In the genomic region with DNA sequence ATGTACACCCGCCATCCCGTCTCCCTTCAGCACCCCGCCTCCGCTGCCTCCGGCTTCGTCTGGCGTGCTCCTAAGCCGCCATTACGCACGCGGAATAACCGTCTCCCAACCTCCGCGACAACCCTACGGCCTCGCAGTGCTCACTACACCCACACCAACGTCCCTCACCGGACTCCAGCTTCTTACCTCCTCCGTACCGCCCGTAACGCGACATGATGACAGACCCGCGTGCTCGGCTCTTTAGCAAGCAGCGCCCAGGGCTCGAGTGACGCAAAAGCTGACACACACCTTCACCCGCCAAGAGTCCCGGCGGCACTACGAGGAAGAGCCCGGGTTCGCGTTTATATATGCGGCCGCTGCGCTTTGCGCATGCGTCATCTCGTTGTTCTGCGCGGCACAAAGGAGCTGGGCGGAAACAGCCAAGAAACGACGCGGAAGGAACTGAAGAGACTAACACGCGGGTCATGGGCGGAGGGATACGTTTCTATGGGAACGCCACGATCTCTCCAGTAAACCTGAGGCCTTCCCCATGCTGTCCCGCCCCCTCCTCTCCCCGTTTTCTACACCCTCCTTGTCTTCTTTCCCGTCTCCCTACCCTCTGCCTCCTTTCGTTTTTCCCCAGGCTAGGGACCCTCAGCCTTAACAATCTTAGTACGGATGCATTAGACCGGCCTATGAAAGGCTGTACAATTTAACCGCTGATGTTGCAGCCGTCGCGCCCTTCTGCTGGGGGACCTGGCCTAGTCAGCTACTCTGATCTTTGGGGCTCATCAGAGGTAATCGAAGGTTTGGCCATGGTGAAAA, we compare ENCODE assay signal across 8 cellular contexts. TPM values are rescaled to one million over a fixed set of nuclear protein-coding genes. Genes with fewer than 3 reads are reported as not detected.
A peak's percentile ranks its signal among the peaks of the same experiment; 100 is the strongest.
DNase-seq lines count a peak whose midpoint lies in the region; ATAC-seq and TF ChIP-seq lines count a peak whose summit lies in the region.

Gene SRSF7, minus strand, starts transcription at position 319 of the 804 bp plus-strand sequence. Its CDS starts 105 bp downstream, at position 214.

- H3K27ac Mint-ChIP-seq in GM23338 = peak within 1 kb of the TSS; percentile 100
- H3K27ac Mint-ChIP-seq in activated T-helper 17 cell treated with anti-CD3 and anti-CD28 coated beads, Interleukin-2, amount 50 U/mL, for 72 hours = peak within 1 kb of the TSS; percentile 100
- H3K27ac Mint-ChIP-seq in naive thymus-derived CD4-positive, alpha-beta T cell = peak within 1 kb of the TSS; percentile 98 to 100 (median 100)
- peak within 1 kb of the TSS; percentile 100 for H3K27ac Mint-ChIP-seq in stimulated activated naive B cell treated with anti-CD40 and anti-IgM and Interleukin-4, amounts not matched to agents 10 μg/mL and 1 μg/mL and 100 μg/mL, for 72 hours

- peaks cover 44% of the 10 kb centered on the region for H3K4me1 ChIP-seq in DOHH2 (ENCODE audit: control insufficient read depth, low read length)
- H3K4me1 ChIP-seq in GM23338 (ENCODE audit: insufficient read depth) = peaks cover 12% of the 10 kb centered on the region
- no peaks in the 10 kb centered on the region for H3K4me1 ChIP-seq in fibroblast of lung (ENCODE audit: control insufficient read depth, extremely low read depth, insufficient read depth, low read length)
- peaks cover 29 to 41% of the 10 kb centered on the region in 2 donors for H3K4me1 ChIP-seq in naive thymus-derived CD4-positive, alpha-beta T cell (ENCODE audit: control insufficient read depth in 2 of 2, insufficient read depth in 2 of 2, low read length in 2 of 2)

- H3K36me3 ChIP-seq in DOHH2 (ENCODE audit: control insufficient read depth, low read length) = peaks cover 49% of the 10 kb centered on the region
- peaks cover 38% of the 10 kb centered on the region for H3K36me3 ChIP-seq in GM23338 (ENCODE audit: insufficient read depth)
- H3K36me3 ChIP-seq in fibroblast of lung (ENCODE audit: control insufficient read depth, insufficient read depth, low read length) = peaks cover 5% of the 10 kb centered on the region
- peaks cover 24 to 43% (median 36%) of the 10 kb centered on the region in 3 experiments for H3K36me3 ChIP-seq in naive thymus-derived CD4-positive, alpha-beta T cell (ENCODE audit: control insufficient read depth in 2 of 3, insufficient read depth in 3 of 3, low read length in 3 of 3)

- H3K4me3 ChIP-seq in DOHH2 (ENCODE audit: low read length) = peak within 1 kb of the TSS; percentile 99
- H3K4me3 ChIP-seq in GM23338 = peak within 1 kb of the TSS; percentile 99
- H3K4me3 ChIP-seq in LNCaP clone FGC (ENCODE audit: low read depth, low read length) = peak within 1 kb of the TSS; percentile 91
- H3K4me3 ChIP-seq in fibroblast of lung (replicated peaks in 1 of 4; ENCODE audit: control extremely low read depth in 1 of 4, insufficient read depth in 1 of 4, low read depth in 3 of 4, low read length in 4 of 4) = peak within 1 kb of the TSS; percentile 92 to 99 (median 95)
- H3K4me3 ChIP-seq in naive thymus-derived CD4-positive, alpha-beta T cell (ENCODE audit: low read length) = peak within 1 kb of the TSS; percentile 96

- H3K36me3 Mint-ChIP-seq in GM23338 (ENCODE audit: low read depth) = peaks cover 50% of the 10 kb centered on the region
- peaks cover 58% of the 10 kb centered on the region for H3K36me3 Mint-ChIP-seq in activated T-helper 17 cell treated with anti-CD3 and anti-CD28 coated beads, Interleukin-2, amount 50 U/mL, for 72 hours (ENCODE audit: low read depth)
- H3K36me3 Mint-ChIP-seq in naive thymus-derived CD4-positive, alpha-beta T cell = peaks cover 18 to 46% (median 40%) of the 10 kb centered on the region in 5 donors
- H3K36me3 Mint-ChIP-seq in stimulated activated naive B cell treated with anti-CD40 and anti-IgM and Interleukin-4, amounts not matched to agents 10 μg/mL and 1 μg/mL and 100 μg/mL, for 72 hours = peaks cover 37 to 46% of the 10 kb centered on the region in 2 donors

- ATAC-seq in GM23338 = peak; percentile 90
- ATAC-seq in activated T-helper 17 cell treated with anti-CD3 and anti-CD28 coated beads, Interleukin-2, amount 50 U/mL, for 72 hours (replicated peaks) = peak; percentile 85
- peak; percentile 87 for ATAC-seq in naive thymus-derived CD4-positive, alpha-beta T cell
- ATAC-seq in stimulated activated naive B cell treated with anti-CD40 and anti-IgM and Interleukin-4, amounts not matched to agents 10 μg/mL and 1 μg/mL and 100 μg/mL, for 72 hours (replicated peaks) = peak; percentile 79 to 86

- H2AFZ ChIP-seq in GM23338 = peak within 1 kb of the TSS; percentile 85
- H2AFZ ChIP-seq in fibroblast of lung (ENCODE audit: low read length) = peak within 1 kb of the TSS; percentile 80

- peak within 1 kb of the TSS; percentile 88 for H3K27ac ChIP-seq in DOHH2 (ENCODE audit: low read depth, low read length)
- H3K27ac ChIP-seq in GM23338 (ENCODE audit: low read depth) = peak within 1 kb of the TSS; percentile 98
- H3K27ac ChIP-seq in RWPE1 = peak within 1 kb of the TSS; percentile 95
- peak within 1 kb of the TSS; percentile 99 for H3K27ac ChIP-seq in fibroblast of lung (ENCODE audit: insufficient read depth, low read length)
- H3K27ac ChIP-seq in naive thymus-derived CD4-positive, alpha-beta T cell (ENCODE audit: low read depth, low read length) = peak within 1 kb of the TSS; percentile 95

- peak within 1 kb of the TSS; percentile 90 for H3K4me2 ChIP-seq in DOHH2 (ENCODE audit: low read length)
- peak within 1 kb of the TSS; percentile 98 for H3K4me2 ChIP-seq in GM23338
- H3K4me2 ChIP-seq in fibroblast of lung (ENCODE audit: extremely low read depth, insufficient read depth, low read length) = peak within 1 kb of the TSS; percentile 93

- H3K9ac ChIP-seq in fibroblast of lung (ENCODE audit: insufficient read depth, low read length) = peak within 1 kb of the TSS; percentile 97

- H3K27me3 Mint-ChIP-seq in GM23338 (ENCODE audit: insufficient read depth, low read depth, poor library complexity) = peaks cover 25% of the 10 kb centered on the region
- H3K27me3 Mint-ChIP-seq in activated T-helper 17 cell treated with anti-CD3 and anti-CD28 coated beads, Interleukin-2, amount 50 U/mL, for 72 hours = no peaks in the 10 kb centered on the region
- peaks cover 0 to 5% (median 0%) of the 10 kb centered on the region in 5 donors for H3K27me3 Mint-ChIP-seq in naive thymus-derived CD4-positive, alpha-beta T cell
- peaks cover 0 to 3% of the 10 kb centered on the region in 2 donors for H3K27me3 Mint-ChIP-seq in stimulated activated naive B cell treated with anti-CD40 and anti-IgM and Interleukin-4, amounts not matched to agents 10 μg/mL and 1 μg/mL and 100 μg/mL, for 72 hours

- intact Hi-C loops in naive thymus-derived CD4-positive, alpha-beta T cell (cut with micrococcal nuclease) = loop anchor here (1.0 to 2.0 kb wide), 12 partner anchors 12 to 1784 kb away; partner anchors contain the start of genes ATL2 (in 2 of the 2), GALM (in 2 of the 2), GEMIN6 (in 2 of the 2) and SOS1 (in 2 of the 2)

- DNase-seq in GM23338 (ENCODE audit: low spot score) = peak; percentile 100
- DNase-seq in LNCaP clone FGC (ENCODE audit: low read depth) = peak; percentile 92
- peak; percentile 98 for DNase-seq in RWPE1 (ENCODE audit: low spot score)
- peak; percentile 100 for DNase-seq in fibroblast of lung (ENCODE audit: low read depth in 2 of 2)
- DNase-seq in naive thymus-derived CD4-positive, alpha-beta T cell = peak; percentile 95 to 98 (median 97)
- peak; percentile 95 for DNase-seq in stimulated activated naive B cell treated with anti-CD40 and anti-IgM and Interleukin-4, amounts not matched to agents 10 μg/mL and 1 μg/mL and 100 μg/mL, for 72 hours

- peaks cover 6% of the 10 kb centered on the region; the same call in 2 of the 3 replicates for H3K9me3 Mint-ChIP-seq in GM23338
- H3K9me3 Mint-ChIP-seq in activated T-helper 17 cell treated with anti-CD3 and anti-CD28 coated beads, Interleukin-2, amount 50 U/mL, for 72 hours = no peaks in the 10 kb centered on the region
- H3K9me3 Mint-ChIP-seq in naive thymus-derived CD4-positive, alpha-beta T cell = peaks cover 0 to 10% (median 0%) of the 10 kb centered on the region in 11 donors
- H3K9me3 Mint-ChIP-seq in stimulated activated naive B cell treated with anti-CD40 and anti-IgM and Interleukin-4, amounts not matched to agents 10 μg/mL and 1 μg/mL and 100 μg/mL, for 72 hours = no peaks in the 10 kb centered on the region

- H3K4me3 Mint-ChIP-seq in GM23338 = peak within 1 kb of the TSS; percentile 98
- H3K4me3 Mint-ChIP-seq in activated T-helper 17 cell treated with anti-CD3 and anti-CD28 coated beads, Interleukin-2, amount 50 U/mL, for 72 hours = peak within 1 kb of the TSS; percentile 99
- peak within 1 kb of the TSS; percentile 95 to 100 (median 99) for H3K4me3 Mint-ChIP-seq in naive thymus-derived CD4-positive, alpha-beta T cell
- peak within 1 kb of the TSS; percentile 97 to 100 for H3K4me3 Mint-ChIP-seq in stimulated activated naive B cell treated with anti-CD40 and anti-IgM and Interleukin-4, amounts not matched to agents 10 μg/mL and 1 μg/mL and 100 μg/mL, for 72 hours

- POLR2A ChIA-PET in RWPE1 (lab: Yijun Ruan, JAX; ENCODE audit: low non-redundant PET) = interaction anchor here (0.6 to 1.1 kb wide), 10 partner anchors 8 to 1370 kb away, joined by 3 to 5 read pairs (median 3); partner anchors contain the start of gene HNRNPLL
- POLR2A ChIA-PET in naive thymus-derived CD4-positive, alpha-beta T cell (lab: Charles Lee) = interaction anchor here (0.5 to 6.7 kb wide), 47 partner anchors 10 to 1784 kb away, joined by 3 to 91 read pairs (median 4); partner anchors contain the start of genes ATL2, CEBPZ, DHX57 and EIF2AK2

- H3K79me2 ChIP-seq in DOHH2 (ENCODE audit: control insufficient read depth, low read length) (peaks cover 58% of the 10 kb centered on the region), GM23338 (replicated peaks; ENCODE audit: insufficient read depth) (peaks cover 49% of the 10 kb centered on the region), fibroblast of lung (ENCODE audit: control insufficient read depth, insufficient read depth, low read length) (peaks cover 49% of the 10 kb centered on the region)

- peaks cover 38% of the 10 kb centered on the region for H3K4me1 Mint-ChIP-seq in GM23338
- peaks cover 36% of the 10 kb centered on the region for H3K4me1 Mint-ChIP-seq in activated T-helper 17 cell treated with anti-CD3 and anti-CD28 coated beads, Interleukin-2, amount 50 U/mL, for 72 hours
- H3K4me1 Mint-ChIP-seq in naive thymus-derived CD4-positive, alpha-beta T cell = peaks cover 38 to 70% (median 56%) of the 10 kb centered on the region in 7 donors
- H3K4me1 Mint-ChIP-seq in stimulated activated naive B cell treated with anti-CD40 and anti-IgM and Interleukin-4, amounts not matched to agents 10 μg/mL and 1 μg/mL and 100 μg/mL, for 72 hours = peaks cover 26 to 51% of the 10 kb centered on the region in 2 donors

- TF ChIP-seq CTCF in DOHH2 (IDR thresholded peaks at IDR 0.05; ENCODE audit: low read depth, low read length, poor library complexity, severe bottlenecking) = no peak
- no peak for TF ChIP-seq CTCF in GM23338 (conservative IDR thresholded peaks at IDR 0.05; ENCODE audit: low read depth in 2 of 2)
- no peak for TF ChIP-seq CTCF in LNCaP clone FGC (IDR thresholded peaks at IDR 0.05; ENCODE audit: control insufficient read depth, extremely low read depth, insufficient read depth)
- TF ChIP-seq CTCF in RWPE1 (conservative IDR thresholded peaks at IDR 0.05; ENCODE audit: low read depth) = no peak
- no peak for TF ChIP-seq CTCF in fibroblast of lung (conservative IDR thresholded peaks at IDR 0.05 in 1 of 2, IDR thresholded peaks at IDR 0.05 in 1 of 2; ENCODE audit: low read depth in 1 of 2, low read length in 2 of 2)

- no peaks in the 10 kb centered on the region for H3K27me3 ChIP-seq in DOHH2 (ENCODE audit: control insufficient read depth, low read length)
- H3K27me3 ChIP-seq in GM23338 (ENCODE audit: insufficient read depth) = no peaks in the 10 kb centered on the region
- no peaks in the 10 kb centered on the region for H3K27me3 ChIP-seq in fibroblast of lung (ENCODE audit: control insufficient read depth, insufficient read depth, low read length)
- H3K27me3 ChIP-seq in naive thymus-derived CD4-positive, alpha-beta T cell (ENCODE audit: control insufficient read depth in 2 of 2, insufficient read depth in 2 of 2, low read length in 2 of 2) = no peaks in the 10 kb centered on the region

- H3F3A ChIP-seq in DOHH2 (ENCODE audit: control insufficient read depth, insufficient read depth) (peaks cover 39% of the 10 kb centered on the region), GM23338 (replicated peaks; ENCODE audit: low read depth) (peaks cover 42% of the 10 kb centered on the region)

- H4K20me1 ChIP-seq in DOHH2 (ENCODE audit: control insufficient read depth, insufficient read depth, low read depth, low read length) (peaks cover 32% of the 10 kb centered on the region), GM23338 (replicated peaks; ENCODE audit: insufficient read depth) (peaks cover 33% of the 10 kb centered on the region), fibroblast of lung (ENCODE audit: control insufficient read depth, extremely low read depth, insufficient read depth, low read length) (peaks cover 4% of the 10 kb centered on the region)

- H3K9me3 ChIP-seq in DOHH2 (ENCODE audit: control insufficient read depth, insufficient read depth, low read length) (no peaks in the 10 kb centered on the region), fibroblast of lung (ENCODE audit: control insufficient read depth, insufficient read depth, low read depth, low read length) (no peaks in the 10 kb centered on the region)
- H3K9me3 ChIP-seq in naive thymus-derived CD4-positive, alpha-beta T cell (ENCODE audit: control insufficient read depth in 2 of 3, low read length in 3 of 3) = no peaks in the 10 kb centered on the region

- CTCF ChIA-PET in RWPE1 (lab: Yijun Ruan, JAX) = interaction anchor here (0.5 to 0.7 kb wide), 2 partner anchors 31 to 242 kb away, joined by 3 to 8 read pairs; no protein-coding TSS in a partner anchor
- CTCF ChIA-PET in naive thymus-derived CD4-positive, alpha-beta T cell (lab: Charles Lee) = interaction anchor here (0.5 to 1.5 kb wide), 4 partner anchors 13 to 375 kb away, joined by 3 to 4 read pairs (median 4); no protein-coding TSS in a partner anchor

- H3K9me2 ChIP-seq in DOHH2 (replicated peaks; ENCODE audit: control insufficient read depth, low read length) (no peaks in the 10 kb centered on the region), GM23338 (ENCODE audit: insufficient read depth) (no peaks in the 10 kb centered on the region)

RNA-seq across cellular contexts. Expression of gene SRSF7, which starts in this region (rescaled TPM):
- total RNA-seq in GM23338 (2014; rRNA removed; shearing (Covaris generic)) = 251 and 274 TPM in 2 replicates
- 534 and 572 TPM in 2 replicates for polyA plus RNA-seq in GM23338 (2016; fragmentation: Nextera tagmentation; extraction: Ambion mirVana)
- total RNA-seq in activated T-helper 17 cell treated with anti-CD3 and anti-CD28 coated beads, Interleukin-2, amount 50 U/mL, for 72 hours = 100 to 1,000 TPM; 199 to 366 TPM
- 69.9 and 118 TPM in 2 replicates for total RNA-seq in fibroblast of lung
- polyA plus RNA-seq in fibroblast of lung = 193 and 301 TPM in 2 replicates
- polyA plus RNA-seq in fibroblast of lung (2012) = 153 and 213 TPM in 2 replicates
- 55.2 and 68.9 TPM in 2 replicates for polyA minus RNA-seq in fibroblast of lung (ENCODE audit: low replicate concordance)
- total RNA-seq in naive thymus-derived CD4-positive, alpha-beta T cell = 100 to 1,000 TPM; 259 to 503 (median 310) TPM
- 100 to 1,000 TPM; 197 to 224 TPM for polyA plus RNA-seq in naive thymus-derived CD4-positive, alpha-beta T cell

Comparison
In these comparisons a context has a peak if more than half of its experiments do, and no peak if none do; other contexts are left out.
1. Peak in every context shown above with its lines: DNase-seq, ATAC-seq, H3K4me3 ChIP-seq and H3K27ac ChIP-seq.